ENCODE assay signal across 14 cellular contexts in genomic region chr11:45098929-45099328, GRCh38.
"Had no signal": no experiment of that assay in that cellular context is flagged by ENCODE, and none has a peak within 500 bp of the region (broad histone marks: within the 10 kb centered on the region; RNA-seq: fewer than 3 reads in every experiment).

No MANE protein-coding gene starts in this region.

- ATAC-seq: left colon; lower lobe of right lung; psoas muscle; stimulated activated naive CD8-positive, alpha-beta T cell treated with anti-CD3 and anti-CD28 coated beads, Interleukin-15, amount 100 ng/mL, for 72 hours; upper lobe of right lung had no signal

- DNase-seq: activated naive CD4-positive, alpha-beta T cell treated with anti-CD3 and anti-CD28 coated beads for 36 hours; effector memory CD4-positive, alpha-beta T cell; foreskin melanocyte; left colon; lower lobe of right lung; psoas muscle; sigmoid colon; spleen; stimulated activated naive CD8-positive, alpha-beta T cell treated with anti-CD3 and anti-CD28 coated beads, Interleukin-15, amount 100 ng/mL, for 72 hours; upper lobe of right lung had no signal

- H3K9me3 Mint-ChIP-seq: activated naive CD4-positive, alpha-beta T cell treated with anti-CD3 and anti-CD28 coated beads for 36 hours; dendritic cell treated with granulocyte-macrophage colony-stimulating factor and Interleukin-4, amounts not matched to agents 40 ng/mL and 50 ng/mL, for 4 days; mesothelial cell of epicardium; neural crest cell; stimulated activated naive CD8-positive, alpha-beta T cell treated with anti-CD3 and anti-CD28 coated beads, Interleukin-15, amount 100 ng/mL, for 72 hours had no signal

- H3K27ac Mint-ChIP-seq: activated naive CD4-positive, alpha-beta T cell treated with anti-CD3 and anti-CD28 coated beads for 36 hours; dendritic cell treated with granulocyte-macrophage colony-stimulating factor and Interleukin-4, amounts not matched to agents 40 ng/mL and 50 ng/mL, for 4 days; mesothelial cell of epicardium; stimulated activated naive CD8-positive, alpha-beta T cell treated with anti-CD3 and anti-CD28 coated beads, Interleukin-15, amount 100 ng/mL, for 72 hours had no signal

- H3K4me1 Mint-ChIP-seq: mesothelial cell of epicardium had no signal

- H3K27ac ChIP-seq: ascending aorta, lower lobe of right lung, psoas muscle, sigmoid colon, spleen, upper lobe of right lung had no signal

- H3K4me3 Mint-ChIP-seq: activated naive CD4-positive, alpha-beta T cell treated with anti-CD3 and anti-CD28 coated beads for 36 hours; dendritic cell treated with granulocyte-macrophage colony-stimulating factor and Interleukin-4, amounts not matched to agents 40 ng/mL and 50 ng/mL, for 4 days; mesothelial cell of epicardium; neural crest cell; stimulated activated naive CD8-positive, alpha-beta T cell treated with anti-CD3 and anti-CD28 coated beads, Interleukin-15, amount 100 ng/mL, for 72 hours had no signal

- H3K36me3 Mint-ChIP-seq: mesothelial cell of epicardium had no signal
